In genomic region chr19:2783781-2784145, GRCh38 we compare ENCODE assay signal across 8 cellular contexts. TPM values are rescaled to one million over a fixed set of nuclear protein-coding genes. Genes with fewer than 3 reads are reported as not detected.
DNase-seq lines count a peak whose midpoint lies in the region; ATAC-seq, FAIRE-seq and TF ChIP-seq lines count a peak whose summit lies in the region.

No MANE protein-coding gene starts in this region.

- no peak for FAIRE-seq in GM12892 (lab: Jason Lieb, UNC)

- TF ChIP-seq POLR2A in GM12892 (IDR thresholded peaks at IDR 0.05; ENCODE audit: low read depth, low read length): no peak

- DNase-seq in GM12892 (ENCODE audit: insufficient read length) (no peak), COLO829 (ENCODE audit: low spot score) (no peak), midbrain (lab: John Stamatoyannopoulos, UW) (no peak)

- peak overlapping the region; percentile 97 for H3K27ac ChIP-seq in C4-2B
- H3K27ac ChIP-seq in cingulate gyrus (ENCODE audit: low read depth, low read length): peak overlapping the region; percentile 97
- peak overlapping the region; percentile 88 for H3K27ac ChIP-seq in neural cell (ENCODE audit: low read length)

- TF ChIP-seq CTCF in C4-2B (conservative IDR thresholded peaks at IDR 0.05) (no peak), Loucy (conservative IDR thresholded peaks at IDR 0.05; ENCODE audit: low read length) (no peak), neural cell (IDR thresholded peaks at IDR 0.05; ENCODE audit: poor library complexity, severe bottlenecking) (no peak)

- TF ChIP-seq RAD21 in neural cell (conservative IDR thresholded peaks at IDR 0.05): no peak

- peaks cover 38% of the 10 kb centered on the region for H4K20me1 ChIP-seq in Loucy (ENCODE audit: insufficient read depth, low read length, poor library complexity, severe bottlenecking)
- no peaks in the 10 kb centered on the region for H4K20me1 ChIP-seq in neural cell (ENCODE audit: insufficient read depth)

- no peaks in the 10 kb centered on the region for H3K27me3 ChIP-seq in Loucy (ENCODE audit: insufficient read depth, low read length, poor library complexity, severe bottlenecking)
- no peaks in the 10 kb centered on the region for H3K27me3 ChIP-seq in neural cell (ENCODE audit: insufficient read depth, low read depth, low read length)

- H3F3A ChIP-seq in Loucy (ENCODE audit: low read depth) (no peaks in the 10 kb centered on the region), neural cell (ENCODE audit: insufficient read depth, low read length, poor library complexity, severe bottlenecking) (peaks cover 9% of the 10 kb centered on the region)

- peak overlapping the region; percentile 49 for H3K9ac ChIP-seq in Loucy (ENCODE audit: low read depth, low read length, poor library complexity, severe bottlenecking)
- H3K9ac ChIP-seq in neural cell (ENCODE audit: low read length): peak overlapping the region; percentile 62

- H3K36me3 ChIP-seq in Loucy (ENCODE audit: insufficient read depth, low read length) (no peaks in the 10 kb centered on the region), neural cell (ENCODE audit: insufficient read depth, low read length) (no peaks in the 10 kb centered on the region)

- ATAC-seq in GM18907 (IDR thresholded peaks at IDR 0.05; ENCODE audit: unreplicated experiment): no peak

- H3K9me3 ChIP-seq in Loucy (ENCODE audit: insufficient read depth, low read depth, low read length) (no peaks in the 10 kb centered on the region), neural cell (ENCODE audit: low read length) (no peaks in the 10 kb centered on the region)

- H2AFZ ChIP-seq in Loucy (ENCODE audit: low read length) (peak overlapping the region; percentile 75), neural cell (ENCODE audit: low read depth, low read length) (peak overlapping the region; percentile 29)

- H3K4me2 ChIP-seq in Loucy (ENCODE audit: low read depth, low read length, poor library complexity, severe bottlenecking): peak overlapping the region; percentile 76
- H3K4me2 ChIP-seq in neural cell (ENCODE audit: low read length): peak overlapping the region; percentile 93

- H3K4me3 ChIP-seq in Loucy (ENCODE audit: low read length, poor library complexity, severe bottlenecking): peak overlapping the region; percentile 89
- peak overlapping the region; percentile 93 for H3K4me3 ChIP-seq in neural cell (ENCODE audit: low read length)

- no peak for TF ChIP-seq EP300 in neural cell (conservative IDR thresholded peaks at IDR 0.05; ENCODE audit: poor library complexity, severe bottlenecking)

- H3K79me2 ChIP-seq in Loucy (ENCODE audit: insufficient read depth, low read length) (peaks cover 78% of the 10 kb centered on the region), neural cell (replicated peaks; ENCODE audit: insufficient read depth, low read length) (peaks cover 60% of the 10 kb centered on the region)

- peaks cover 36% of the 10 kb centered on the region for H3K4me1 ChIP-seq in Loucy (ENCODE audit: insufficient read depth, low read length, poor library complexity, severe bottlenecking)

- no peaks in the 10 kb centered on the region for H3K9me2 ChIP-seq in Loucy (replicated peaks; ENCODE audit: low read depth, low read length)
- H3K9me2 ChIP-seq in neural cell (ENCODE audit: insufficient read depth, low read length): no peaks in the 10 kb centered on the region

TF ChIP-seq in neural cell, 6 proteins besides CTCF, POLR2A, EP300 and RAD21:
- TF ChIP-seq MXI1 (conservative IDR thresholded peaks at IDR 0.05; ENCODE audit: poor library complexity, severe bottlenecking) (no peak), POLR2AphosphoS5 (IDR thresholded peaks at IDR 0.05) (no peak), TAF1 (IDR thresholded peaks at IDR 0.05; ENCODE audit: low read depth) (no peak), REST (IDR thresholded peaks at IDR 0.05; ENCODE audit: borderline replicate concordance) (no peak), EZH2 (IDR thresholded peaks at IDR 0.05; ENCODE audit: borderline replicate concordance, insufficient read depth, low read length, poor library complexity, severe bottlenecking) (no peak), SMC3 (conservative IDR thresholded peaks at IDR 0.05; ENCODE audit: poor library complexity) (no peak)

RNA-seq across cellular contexts. Expression of gene SGTA, which starts 0.7 kb away (rescaled TPM):
- polyA plus RNA-seq in neural cell: 80.6 and 93.4 TPM in 2 replicates
- 78.4 and 84.2 TPM in 2 replicates for polyA minus RNA-seq in neural cell
- polyA plus RNA-seq in GM12892 (2012; ENCODE audit: missing spikeins): 28.2 TPM

RNA-seq across cellular contexts. Expression of gene THOP1, which starts 1.5 kb away (rescaled TPM):
- polyA plus RNA-seq in neural cell: 102 and 113 TPM in 2 replicates
- polyA minus RNA-seq in neural cell: 50.6 and 70.4 TPM in 2 replicates
- polyA plus RNA-seq in GM12892 (2012; ENCODE audit: missing spikeins): 82.9 TPM

RNA-seq across cellular contexts. Expression of gene ZNF554, which starts 35.9 kb away (rescaled TPM):
- 22.5 and 24.0 TPM in 2 replicates for polyA plus RNA-seq in neural cell
- 38.7 and 40.2 TPM in 2 replicates for polyA minus RNA-seq in neural cell
- polyA plus RNA-seq in GM12892 (2012; ENCODE audit: missing spikeins): 1.7 TPM

RNA-seq across cellular contexts. Expression of gene SLC39A3, which starts 43.9 kb away (rescaled TPM):
- 56.4 and 72.8 TPM in 2 replicates for polyA plus RNA-seq in neural cell
- 46.2 and 57.0 TPM in 2 replicates for polyA minus RNA-seq in neural cell
- 25.2 TPM for polyA plus RNA-seq in GM12892 (2012; ENCODE audit: missing spikeins)

RNA-seq across cellular contexts. Expression of gene ZNF555, which starts 57.5 kb away (rescaled TPM):
- polyA plus RNA-seq in neural cell: 6.5 and 8.6 TPM in 2 replicates
- 45.3 and 51.1 TPM in 2 replicates for polyA minus RNA-seq in neural cell
- polyA plus RNA-seq in GM12892 (2012; ENCODE audit: missing spikeins): 2.6 TPM
